In genomic region chr1:201307760-201308499, GRCh38 we compare ENCODE assay signal across 1 cellular context.
TF ChIP-seq lines count a peak whose summit lies in the region.

No MANE protein-coding gene starts in this region.

TF ChIP-seq in HCT116, 20 proteins besides CTCF, POLR2A, EP300 and RAD21 (continued from another document):
- TF ChIP-seq REST (IDR thresholded peaks at IDR 0.05; ENCODE audit: low read depth): no peak
